In genomic region chr20:49186535-49187329, GRCh38 we compare ENCODE assay signal across 8 cellular contexts. TPM values are rescaled to one million over a fixed set of nuclear protein-coding genes. Genes with fewer than 3 reads are reported as not detected.
DNase-seq lines count a peak whose midpoint lies in the region; ATAC-seq, FAIRE-seq and TF ChIP-seq lines count a peak whose summit lies in the region.

No MANE protein-coding gene starts in this region.

- peaks cover 59% of the 10 kb centered on the region for H3K79me2 ChIP-seq in keratinocyte (ENCODE audit: control insufficient read depth, insufficient read depth, low read length)

- ATAC-seq in HG02840 (IDR thresholded peaks at IDR 0.05; ENCODE audit: low FRiP score, unreplicated experiment) (no peak), GM21367 (IDR thresholded peaks at IDR 0.05; ENCODE audit: unreplicated experiment) (no peak)

- H3K4me2 ChIP-seq in keratinocyte (ENCODE audit: control insufficient read depth, extremely low read depth, insufficient read depth, low read depth, low read length) = peak overlapping the region; percentile 96

- H3K4me3 ChIP-seq in keratinocyte (ENCODE audit: control insufficient read depth in 2 of 3, extremely low read depth in 1 of 3, insufficient read depth in 2 of 3, low read depth in 1 of 3, low read length in 3 of 3) = peak overlapping the region; percentile 60 to 87 (median 85)

- H3K9ac ChIP-seq in keratinocyte (ENCODE audit: control insufficient read depth, extremely low read depth, insufficient read depth, low read length) = peak overlapping the region; percentile 71

- peak overlapping the region; percentile 67 for H2AFZ ChIP-seq in keratinocyte (ENCODE audit: control insufficient read depth, low read length)

- H3K9me3 ChIP-seq in keratinocyte (ENCODE audit: control insufficient read depth, low read depth, low read length) = no peaks in the 10 kb centered on the region

- H3K9me1 ChIP-seq in keratinocyte (ENCODE audit: control insufficient read depth, extremely low read depth, insufficient read depth, low read length) = no peaks in the 10 kb centered on the region

- H3K36me3 ChIP-seq in keratinocyte (ENCODE audit: control insufficient read depth in 2 of 2, extremely low read depth in 1 of 2, insufficient read depth in 2 of 2, low read length in 2 of 2) = peaks cover 0 to 5% of the 10 kb centered on the region in 2 experiments

- dilution Hi-C loops in keratinocyte (cut with MboI; ENCODE audit: extremely low pct_ligation_motif_present, low sequenced_read_pairs) = no loop called here

- no peaks in the 10 kb centered on the region for H3K27me3 ChIP-seq in keratinocyte (ENCODE audit: control insufficient read depth, extremely low read depth, insufficient read depth, low read length)

- in situ Hi-C loops in T47D (cut with HindIII; ENCODE audit: low pct_unique_long_range_greater_than_20kb, low sequenced_read_pairs) = no loop called here

- H3K27ac ChIP-seq in VCaP (peak overlapping the region; percentile 95), keratinocyte (ENCODE audit: control insufficient read depth, insufficient read depth, low read length) (peak overlapping the region; percentile 45)

- DNase-seq in COLO668 (lab: John Stamatoyannopoulos, UW; ENCODE audit: unreplicated experiment) = peak; percentile 36
- peak; percentile 58 for DNase-seq in HuH-7.5 (ENCODE audit: low spot score)
- peak; percentile 67 to 70 for DNase-seq in T47D (ENCODE audit: low read depth in 1 of 2, low spot score in 1 of 2)
- no peak for DNase-seq in keratinocyte (ENCODE audit: low read depth, low spot score)
- peak; percentile 47 to 63 for DNase-seq in stimulated activated CD4-positive, alpha-beta T cell treated with anti-CD3 and anti-CD28 coated beads, Interleukin-15, amount 100 ng/mL, for 48 hours (ENCODE audit: low read depth in 2 of 2)

- H4K20me1 ChIP-seq in keratinocyte (ENCODE audit: control insufficient read depth, extremely low read depth, insufficient read depth, low read length) = peaks cover 2% of the 10 kb centered on the region

- H3K4me1 ChIP-seq in keratinocyte (ENCODE audit: control insufficient read depth, extremely low read depth, insufficient read depth, low read length) = peaks cover 7% of the 10 kb centered on the region

- FAIRE-seq in keratinocyte (lab: Jason Lieb, UNC) = no peak

- TF ChIP-seq CTCF in VCaP (conservative IDR thresholded peaks at IDR 0.05) = no peak
- TF ChIP-seq CTCF in keratinocyte (optimal IDR thresholded peaks at IDR 0.05 in 1 of 3, IDR thresholded peaks at IDR 0.05 in 1 of 3, conservative IDR thresholded peaks at IDR 0.05 in 1 of 3; ENCODE audit: extremely low read depth in 1 of 3, insufficient read depth in 2 of 3, low read length in 3 of 3) = no peak

RNA-seq across cellular contexts. Expression of gene STAU1, which starts 1.4 kb away (rescaled TPM):
- polyA plus RNA-seq in keratinocyte = 36.8 to 67.0 TPM (median 55.3 TPM) in 3 replicates
- polyA plus RNA-seq in keratinocyte (2011; ENCODE audit: low read depth) = 29.8 TPM
- 62.7 and 70.2 TPM in 2 replicates for polyA plus RNA-seq in keratinocyte (2011; cell fraction: cytosol; rRNA removed)
- polyA plus RNA-seq in keratinocyte (2011; cell fraction: nucleus; rRNA removed) = 45.0 and 47.8 TPM in 2 replicates
- polyA plus RNA-seq in keratinocyte (2012; ENCODE audit: low replicate concordance) = 44.6 and 66.7 TPM in 2 replicates
- polyA minus RNA-seq in keratinocyte = 34.5 to 49.3 TPM (median 48.7 TPM) in 3 replicates
- 51.0 TPM for polyA minus RNA-seq in keratinocyte (2011; cell fraction: cytosol; rRNA and poly(A)+ RNA removed)
- 17.0 and 32.1 TPM in 2 replicates for polyA minus RNA-seq in keratinocyte (2011; cell fraction: nucleus; rRNA and poly(A)+ RNA removed)

RNA-seq across cellular contexts. Expression of gene DDX27, which starts 32.5 kb away (rescaled TPM):
- polyA plus RNA-seq in keratinocyte = 33.8 to 42.1 TPM (median 34.5 TPM) in 3 replicates
- polyA plus RNA-seq in keratinocyte (2011; ENCODE audit: low read depth) = 135 TPM
- 35.2 and 42.0 TPM in 2 replicates for polyA plus RNA-seq in keratinocyte (2011; cell fraction: cytosol; rRNA removed)
- polyA plus RNA-seq in keratinocyte (2011; cell fraction: nucleus; rRNA removed) = 74.5 and 80.6 TPM in 2 replicates
- polyA plus RNA-seq in keratinocyte (2012; ENCODE audit: low replicate concordance) = 39.9 and 43.2 TPM in 2 replicates
- 30.7 to 54.2 TPM (median 40.5 TPM) in 3 replicates for polyA minus RNA-seq in keratinocyte
- polyA minus RNA-seq in keratinocyte (2011; cell fraction: cytosol; rRNA and poly(A)+ RNA removed) = 33.2 TPM
- 30.6 and 32.8 TPM in 2 replicates for polyA minus RNA-seq in keratinocyte (2011; cell fraction: nucleus; rRNA and poly(A)+ RNA removed)
